In the genomic region with DNA sequence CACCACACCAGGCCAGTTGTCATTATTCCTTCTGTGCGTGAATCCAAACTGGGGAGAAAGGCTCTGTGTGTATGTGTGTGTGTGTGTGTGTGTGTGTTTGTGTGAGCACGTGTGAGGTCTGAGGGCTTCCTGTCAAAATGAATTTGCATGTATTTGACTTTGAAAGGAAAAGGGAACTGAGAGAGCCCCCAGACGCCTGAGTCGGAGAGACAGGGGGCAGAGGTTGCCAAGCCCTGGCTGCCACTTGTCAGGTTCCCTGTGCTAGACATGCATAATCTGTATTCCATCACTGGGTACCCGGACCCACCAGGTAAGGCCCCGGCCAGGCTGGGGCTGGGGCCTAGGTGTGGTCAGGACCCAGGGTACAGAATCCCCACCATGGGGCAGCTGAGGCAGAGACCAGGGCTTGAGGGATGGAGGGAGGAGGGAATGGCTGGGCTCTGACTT, we compare ENCODE assay signal across 14 cellular contexts. TPM values are rescaled to one million over a fixed set of nuclear protein-coding genes. Genes with fewer than 3 reads are reported as not detected.
DNase-seq lines count a peak whose midpoint lies in the region; ATAC-seq lines count a peak whose summit lies in the region.
"Had no signal": no experiment of that assay in that cellular context is flagged by ENCODE, and none has a peak within 500 bp of the region (broad histone marks: within the 10 kb centered on the region; RNA-seq: fewer than 3 reads in every experiment).

A gene with protein sequence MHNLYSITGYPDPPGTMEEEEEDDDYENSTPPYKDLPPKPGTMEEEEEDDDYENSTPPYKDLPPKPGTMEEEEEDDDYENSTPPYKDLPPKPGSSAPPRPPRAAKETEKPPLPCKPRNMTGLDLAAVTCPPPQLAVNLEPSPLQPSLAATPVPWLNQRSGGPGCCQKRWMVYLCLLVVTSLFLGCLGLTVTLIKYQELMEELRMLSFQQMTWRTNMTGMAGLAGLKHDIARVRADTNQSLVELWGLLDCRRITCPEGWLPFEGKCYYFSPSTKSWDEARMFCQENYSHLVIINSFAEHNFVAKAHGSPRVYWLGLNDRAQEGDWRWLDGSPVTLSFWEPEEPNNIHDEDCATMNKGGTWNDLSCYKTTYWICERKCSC (plus strand): TSS at position 191 of the 447 bp plus-strand sequence. CDS start 77 bp downstream, at position 268.

- no peaks in the 10 kb centered on the region for H3K27me3 Mint-ChIP-seq in stimulated activated naive CD8-positive, alpha-beta T cell treated with anti-CD3 and anti-CD28 coated beads, Interleukin-15, Interleukin-2, amounts not matched to agents 100 ng/mL and 50 ng/mL, for 24 hours
- H3K27me3 Mint-ChIP-seq in stimulated activated naive CD8-positive, alpha-beta T cell treated with anti-CD3 and anti-CD28 coated beads, Interleukin-15, amount 100 ng/mL, for 72 hours = peaks cover 20% of the 10 kb centered on the region
- H3K27me3 Mint-ChIP-seq in T-helper 17 cell = no peaks in the 10 kb centered on the region

- no peaks in the 10 kb centered on the region for H3K9me3 Mint-ChIP-seq in stimulated activated naive CD8-positive, alpha-beta T cell treated with anti-CD3 and anti-CD28 coated beads, Interleukin-15, Interleukin-2, amounts not matched to agents 100 ng/mL and 50 ng/mL, for 24 hours
- H3K9me3 Mint-ChIP-seq in stimulated activated naive CD8-positive, alpha-beta T cell treated with anti-CD3 and anti-CD28 coated beads, Interleukin-15, amount 100 ng/mL, for 72 hours = no peaks in the 10 kb centered on the region

- H3K4me3 Mint-ChIP-seq in stimulated activated naive CD8-positive, alpha-beta T cell treated with anti-CD3 and anti-CD28 coated beads, Interleukin-15, Interleukin-2, amounts not matched to agents 100 ng/mL and 50 ng/mL, for 24 hours = peak within 1 kb of the TSS; percentile 77
- H3K4me3 Mint-ChIP-seq in stimulated activated naive CD8-positive, alpha-beta T cell treated with anti-CD3 and anti-CD28 coated beads, Interleukin-15, amount 100 ng/mL, for 72 hours = peak within 1 kb of the TSS in 1 of 2 donors; percentile 0
- peak within 1 kb of the TSS; percentile 74 for H3K4me3 Mint-ChIP-seq in T-helper 17 cell

- peaks cover 52% of the 10 kb centered on the region for H3K4me1 Mint-ChIP-seq in stimulated activated naive CD8-positive, alpha-beta T cell treated with anti-CD3 and anti-CD28 coated beads, Interleukin-15, Interleukin-2, amounts not matched to agents 100 ng/mL and 50 ng/mL, for 24 hours (ENCODE audit: low read depth)
- peaks cover 9% of the 10 kb centered on the region for H3K4me1 Mint-ChIP-seq in stimulated activated naive CD8-positive, alpha-beta T cell treated with anti-CD3 and anti-CD28 coated beads, Interleukin-15, amount 100 ng/mL, for 72 hours
- H3K4me1 Mint-ChIP-seq in T-helper 17 cell = peaks cover 7% of the 10 kb centered on the region

- ATAC-seq in stimulated activated naive CD8-positive, alpha-beta T cell treated with anti-CD3 and anti-CD28 coated beads, Interleukin-15, amount 100 ng/mL, for 72 hours = no peak
- ATAC-seq in HG03175 (IDR thresholded peaks at IDR 0.05; ENCODE audit: unreplicated experiment) (peak; percentile 61), T-helper 17 cell (peak; percentile 66), GM19463 (IDR thresholded peaks at IDR 0.05; ENCODE audit: unreplicated experiment) (no peak), HG03139 (IDR thresholded peaks at IDR 0.05; ENCODE audit: unreplicated experiment) (no peak)
- ATAC-seq: left lobe of liver had no signal

- H3K27ac Mint-ChIP-seq in stimulated activated naive CD8-positive, alpha-beta T cell treated with anti-CD3 and anti-CD28 coated beads, Interleukin-15, Interleukin-2, amounts not matched to agents 100 ng/mL and 50 ng/mL, for 24 hours = peak within 1 kb of the TSS; percentile 79
- peak within 1 kb of the TSS in 1 of 2 donors; percentile 91 for H3K27ac Mint-ChIP-seq in stimulated activated naive CD8-positive, alpha-beta T cell treated with anti-CD3 and anti-CD28 coated beads, Interleukin-15, amount 100 ng/mL, for 72 hours
- peak within 1 kb of the TSS; percentile 79 for H3K27ac Mint-ChIP-seq in T-helper 17 cell

- H3K9me3 ChIP-seq in T-helper 17 cell (ENCODE audit: control insufficient read depth, low read length, poor library complexity, severe bottlenecking) = no peaks in the 10 kb centered on the region
- H3K9me3 ChIP-seq: upper lobe of left lung had no signal

- no peak for DNase-seq in stimulated activated naive CD8-positive, alpha-beta T cell treated with anti-CD3 and anti-CD28 coated beads, Interleukin-15, amount 100 ng/mL, for 72 hours
- DNase-seq in T-helper 17 cell = no peak
- DNase-seq in NCI-H82 (lab: John Stamatoyannopoulos, UW) = no peak
- DNase-seq in DMS114 treated with DMSO at 0.1 percent for 48 hours (lab: John Stamatoyannopoulos, UW; ENCODE audit: unreplicated experiment) = no peak
- DNase-seq: activated T-cell treated with anti-CD3 and anti-CD28 coated beads, Interleukin-2, amount 50 U/mL, for 1 hour; DMS79 treated with DMSO at 0.1 percent for 48 hours; NCI-H226; upper lobe of left lung had no signal

- H3K36me3 Mint-ChIP-seq in stimulated activated naive CD8-positive, alpha-beta T cell treated with anti-CD3 and anti-CD28 coated beads, Interleukin-15, Interleukin-2, amounts not matched to agents 100 ng/mL and 50 ng/mL, for 24 hours (ENCODE audit: low read depth) = no peaks in the 10 kb centered on the region
- H3K36me3 Mint-ChIP-seq in T-helper 17 cell (ENCODE audit: low read depth) = no peaks in the 10 kb centered on the region

RNA-seq across cellular contexts. Expression of the gene that starts here (rescaled TPM):
- 1 to 10 TPM in 1 of 2 donors, under 1 TPM in 1; 0.34 to 2.4 TPM for total RNA-seq in T-helper 17 cell
- total RNA-seq: left lobe of liver, MCF 10A, upper lobe of left lung had no signal

Comparison
In these comparisons a context has a peak if more than half of its experiments do, and no peak if none do; other contexts are left out.
1. ATAC-seq: peak in HG03175 (single experiment) and T-helper 17 cell (single experiment); none in stimulated activated naive CD8-positive, alpha-beta T cell treated with anti-CD3 and anti-CD28 coated beads, Interleukin-15, amount 100 ng/mL, for 72 hours (single experiment), GM19463 (single experiment) and HG03139 (single experiment).